8 cellular contexts compared by ENCODE assay signal in genomic region chr3:41961061-41961749, GRCh38. TPM values are rescaled to one million over a fixed set of nuclear protein-coding genes. Genes with fewer than 3 reads are reported as not detected.
A peak's percentile ranks its signal among the peaks of the same experiment; 100 is the strongest.
DNase-seq lines count a peak whose midpoint lies in the region; ATAC-seq and TF ChIP-seq lines count a peak whose summit lies in the region.

No MANE protein-coding gene starts in this region.

- no peaks in the 10 kb centered on the region for H3K4me1 ChIP-seq in HUES48 (ENCODE audit: control insufficient read depth, insufficient read depth, low read length)
- H3K4me1 ChIP-seq in SK-N-SH (ENCODE audit: control insufficient read depth in 1 of 2, insufficient read depth in 2 of 2, low read depth in 1 of 2, low read length in 1 of 2) = peaks cover 0 to 9% of the 10 kb centered on the region in 2 experiments; a peak in 1 of 4 replicates
- peaks cover 10 to 18% (median 12%) of the 10 kb centered on the region in 4 donors for H3K4me1 ChIP-seq in upper lobe of left lung

- peak overlapping the region; percentile 30 for H3K27ac ChIP-seq in HUES48 (ENCODE audit: low read depth, low read length)
- H3K27ac ChIP-seq in SK-N-SH (ENCODE audit: low read depth in 2 of 2, low read length in 1 of 2) = peak overlapping the region; percentile 60 to 84
- peak overlapping the region; percentile 73 to 89 (median 80) for H3K27ac ChIP-seq in upper lobe of left lung

- peaks cover 24% of the 10 kb centered on the region for H3K4me1 Mint-ChIP-seq in activated naive CD8-positive, alpha-beta T cell treated with anti-CD3 and anti-CD28 coated beads, Interleukin-2, amount 50 U/mL, for 24 hours
- peaks cover 6% of the 10 kb centered on the region for H3K4me1 Mint-ChIP-seq in progenitor cell of endocrine pancreas (ENCODE audit: low read depth)

- peak overlapping the region; percentile 86 for H2AFZ ChIP-seq in SK-N-SH (ENCODE audit: low read depth)

- POLR2A ChIA-PET in SK-N-SH (lab: Yijun Ruan, JAX) = interaction anchor here (1.0 kb wide), 2 partner anchors 139 to 654 kb away, joined by 3 to 6 read pairs; no protein-coding TSS in a partner anchor

- no peaks in the 10 kb centered on the region for H3K9me2 ChIP-seq in SK-N-SH

- H3K27me3 Mint-ChIP-seq in activated naive CD8-positive, alpha-beta T cell treated with anti-CD3 and anti-CD28 coated beads, Interleukin-2, amount 50 U/mL, for 24 hours = peaks cover 2% of the 10 kb centered on the region
- peaks cover 8% of the 10 kb centered on the region for H3K27me3 Mint-ChIP-seq in progenitor cell of endocrine pancreas

- no peak for TF ChIP-seq RAD21 in SK-N-SH (IDR thresholded peaks at IDR 0.05; ENCODE audit: low read length)

- H3K27me3 ChIP-seq in HUES48 (ENCODE audit: control insufficient read depth, insufficient read depth, low read length) (no peaks in the 10 kb centered on the region), SK-N-SH (ENCODE audit: insufficient read depth) (no peaks in the 10 kb centered on the region), upper lobe of left lung (no peaks in the 10 kb centered on the region)

- H4K20me1 ChIP-seq in SK-N-SH (ENCODE audit: insufficient read depth) = no peaks in the 10 kb centered on the region

- TF ChIP-seq EP300 in SK-N-SH (IDR thresholded peaks at IDR 0.05; ENCODE audit: borderline replicate concordance in 1 of 2, low read depth in 1 of 2, low read length in 1 of 2) (no peak), upper lobe of left lung (IDR thresholded peaks at IDR 0.05) (no peak)

- peak; percentile 8 for DNase-seq in COLO829 (ENCODE audit: low spot score)
- DNase-seq in SK-N-SH = peak; percentile 74
- DNase-seq in activated naive CD8-positive, alpha-beta T cell treated with anti-CD3 and anti-CD28 coated beads, Interleukin-2, amount 50 U/mL, for 24 hours = peak; percentile 55
- DNase-seq in left ventricle myocardium superior = peak; percentile 62
- peak; percentile 14 for DNase-seq in progenitor cell of endocrine pancreas (ENCODE audit: low spot score, unreplicated experiment)
- DNase-seq in upper lobe of left lung = peak; percentile 39 to 89

- peak overlapping the region; percentile 92 for H3K4me2 ChIP-seq in SK-N-SH

- H3K4me3 Mint-ChIP-seq in activated naive CD8-positive, alpha-beta T cell treated with anti-CD3 and anti-CD28 coated beads, Interleukin-2, amount 50 U/mL, for 24 hours = peak overlapping the region; percentile 92
- peak overlapping the region; percentile 95 for H3K4me3 Mint-ChIP-seq in progenitor cell of endocrine pancreas (ENCODE audit: low read depth)

- H3K9me3 ChIP-seq in HUES48 (ENCODE audit: control insufficient read depth, insufficient read depth, low read length) (no peaks in the 10 kb centered on the region), SK-N-SH (no peaks in the 10 kb centered on the region), upper lobe of left lung (no peaks in the 10 kb centered on the region)

- H3K9me3 Mint-ChIP-seq in activated naive CD8-positive, alpha-beta T cell treated with anti-CD3 and anti-CD28 coated beads, Interleukin-2, amount 50 U/mL, for 24 hours = no peaks in the 10 kb centered on the region
- H3K9me3 Mint-ChIP-seq in progenitor cell of endocrine pancreas (ENCODE audit: low read depth) = no peaks in the 10 kb centered on the region

- ATAC-seq in GM21390 (IDR thresholded peaks at IDR 0.05; ENCODE audit: unreplicated experiment) (peak; percentile 15), left ventricle myocardium superior (peak; percentile 29), upper lobe of left lung (ENCODE audit: low FRiP score in 2 of 2) (peak; percentile 59 to 63)
- peak; percentile 18 for ATAC-seq in activated naive CD8-positive, alpha-beta T cell treated with anti-CD3 and anti-CD28 coated beads, Interleukin-2, amount 50 U/mL, for 24 hours

- H3F3A ChIP-seq in SK-N-SH (replicated peaks; ENCODE audit: insufficient read depth) = peaks cover 3% of the 10 kb centered on the region

- peaks cover 34% of the 10 kb centered on the region for H3K79me2 ChIP-seq in SK-N-SH (ENCODE audit: insufficient read depth)

- H3K4me3 ChIP-seq in HUES48 (ENCODE audit: low read depth, low read length) = peak overlapping the region; percentile 93
- peak overlapping the region; percentile 78 to 80 for H3K4me3 ChIP-seq in SK-N-SH (ENCODE audit: low read depth in 2 of 2, low read length in 1 of 2)
- H3K4me3 ChIP-seq in upper lobe of left lung = peak overlapping the region; percentile 74 to 90 (median 86)

- no peaks in the 10 kb centered on the region for H3K36me3 ChIP-seq in HUES48 (ENCODE audit: control insufficient read depth, insufficient read depth, low read length)
- H3K36me3 ChIP-seq in SK-N-SH (replicated peaks in 1 of 2; ENCODE audit: control insufficient read depth in 1 of 2, insufficient read depth in 2 of 2, low read length in 1 of 2) = no peaks in the 10 kb centered on the region
- H3K36me3 ChIP-seq in upper lobe of left lung = no peaks in the 10 kb centered on the region

- peaks cover 2% of the 10 kb centered on the region for H3K36me3 Mint-ChIP-seq in activated naive CD8-positive, alpha-beta T cell treated with anti-CD3 and anti-CD28 coated beads, Interleukin-2, amount 50 U/mL, for 24 hours (ENCODE audit: low read depth)
- no peaks in the 10 kb centered on the region for H3K36me3 Mint-ChIP-seq in progenitor cell of endocrine pancreas (ENCODE audit: insufficient read depth)

- intact Hi-C loops in left ventricle myocardium superior (cut with micrococcal nuclease) = no loop called here

- 5% methylated on average over 25 of the region's 43 CpGs for WGBS in SK-N-SH (ENCODE audit: low lambda C conversion rate)
- 1 to 3% methylated on average over 26 to 39 of the region's 43 CpGs for WGBS in upper lobe of left lung, 2 donors

- TF ChIP-seq CTCF in SK-N-SH (IDR thresholded peaks at IDR 0.05) (no peak), progenitor cell of endocrine pancreas (IDR thresholded peaks at IDR 0.05; ENCODE audit: unreplicated experiment) (no peak), upper lobe of left lung (IDR thresholded peaks at IDR 0.05) (no peak)

- CTCF ChIA-PET in SK-N-SH (lab: Yijun Ruan, JAX) = interaction anchor here (1.2 to 2.1 kb wide), 2 partner anchors 8 to 138 kb away, joined by 3 to 15 read pairs; no protein-coding TSS in a partner anchor

- H3K27ac Mint-ChIP-seq in activated naive CD8-positive, alpha-beta T cell treated with anti-CD3 and anti-CD28 coated beads, Interleukin-2, amount 50 U/mL, for 24 hours = peak overlapping the region; percentile 94
- H3K27ac Mint-ChIP-seq in progenitor cell of endocrine pancreas = peak overlapping the region; percentile 97

- TF ChIP-seq POLR2A in upper lobe of left lung (IDR thresholded peaks at IDR 0.05) = no peak

- H3K9ac ChIP-seq in HUES48 (ENCODE audit: low read depth, low read length) (peak overlapping the region; percentile 58), SK-N-SH (peak overlapping the region; percentile 83)

TF ChIP-seq in SK-N-SH, 30 proteins besides CTCF, POLR2A, EP300 and RAD21:
- TF ChIP-seq GABPA (IDR thresholded peaks at IDR 0.05; ENCODE audit: low read depth) (no peak), SMC3 (IDR thresholded peaks at IDR 0.05; ENCODE audit: low read depth, low read length) (no peak), NFIC (IDR thresholded peaks at IDR 0.05; ENCODE audit: borderline replicate concordance) (no peak), EZH2phosphoT487 (IDR thresholded peaks at IDR 0.05; ENCODE audit: borderline replicate concordance, low read depth) (no peak), NRF1 (IDR thresholded peaks at IDR 0.05; ENCODE audit: low read depth, low read length) (no peak), CHD2 (IDR thresholded peaks at IDR 0.05; ENCODE audit: low read length, partially characterized antibody) (no peak), RFX5 (IDR thresholded peaks at IDR 0.05; ENCODE audit: low read length) (no peak)
TF ChIP-seq in SK-N-SH: peak in this region for 0.

RNA-seq across cellular contexts. Expression of gene ULK4, which starts 0.7 kb away (rescaled TPM):
- polyA plus RNA-seq in SK-N-SH (2012; rRNA removed) = 6.2 and 7.8 TPM in 2 replicates
- 8.2 and 11.4 TPM in 2 replicates for polyA plus RNA-seq in SK-N-SH (2012; cell fraction: cytosol; rRNA removed)
- 8.6 and 12.6 TPM in 2 replicates for polyA plus RNA-seq in SK-N-SH (2012; cell fraction: nucleus; rRNA removed)
- total RNA-seq in left ventricle myocardium superior = 1.5 TPM
- total RNA-seq in progenitor cell of endocrine pancreas = 14.2 and 22.0 TPM in 2 replicates
- 10 to 100 TPM in 5 of 6 donors, 1 to 10 TPM in 1; 9.4 to 76.5 (median 28.1) TPM for total RNA-seq in upper lobe of left lung

Comparison
In these comparisons a context has a peak if more than half of its experiments do, and no peak if none do; other contexts are left out.
1. Peak in every context shown above with its lines: DNase-seq, ATAC-seq, H3K4me3 ChIP-seq and H3K27ac ChIP-seq.
2. DNase-seq: peak in every context shown above with its lines; median percentile 74 in SK-N-SH; 64 in upper lobe of left lung; 62 in left ventricle myocardium superior; 55 in activated naive CD8-positive, alpha-beta T cell treated with anti-CD3 and anti-CD28 coated beads, Interleukin-2, amount 50 U/mL, for 24 hours; 14 in progenitor cell of endocrine pancreas; 8 in COLO829.
3. H3K27ac ChIP-seq: peak in every context shown above with its lines; median percentile 80 in upper lobe of left lung; 72 in SK-N-SH; 30 in HUES48.